1 cellular context compared by ENCODE assay signal in the genomic region with DNA sequence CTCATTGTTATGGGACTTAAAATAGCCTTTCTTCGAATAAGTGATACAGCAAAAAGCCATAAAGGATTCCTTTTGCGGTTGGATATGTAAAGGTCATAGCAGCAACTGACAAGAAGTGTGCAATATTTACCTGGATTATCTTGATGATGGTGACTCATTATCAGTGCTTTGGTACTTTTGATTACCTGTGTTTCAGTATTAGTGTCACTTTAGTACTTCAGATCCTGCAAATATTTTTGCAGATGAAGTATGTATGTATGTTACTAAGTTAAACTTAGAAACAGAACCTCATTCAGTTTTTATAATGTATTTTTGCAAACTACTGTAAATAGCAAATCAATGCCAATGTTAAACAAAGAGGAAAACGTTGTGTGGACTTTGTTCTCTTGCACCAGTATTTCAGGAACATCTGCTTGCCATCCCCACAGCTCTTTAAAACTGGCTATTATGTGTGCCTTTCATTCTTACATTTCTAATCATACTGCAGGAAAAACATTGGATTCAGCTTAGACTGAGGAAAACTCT.
TF ChIP-seq lines count a peak whose summit lies in the region.

No MANE protein-coding gene starts in this region.

TF ChIP-seq in HepG2, 621 proteins besides CTCF, POLR2A, EP300 and RAD21 (continued from another document and continues in another):
- TF ChIP-seq, protein P1, sequence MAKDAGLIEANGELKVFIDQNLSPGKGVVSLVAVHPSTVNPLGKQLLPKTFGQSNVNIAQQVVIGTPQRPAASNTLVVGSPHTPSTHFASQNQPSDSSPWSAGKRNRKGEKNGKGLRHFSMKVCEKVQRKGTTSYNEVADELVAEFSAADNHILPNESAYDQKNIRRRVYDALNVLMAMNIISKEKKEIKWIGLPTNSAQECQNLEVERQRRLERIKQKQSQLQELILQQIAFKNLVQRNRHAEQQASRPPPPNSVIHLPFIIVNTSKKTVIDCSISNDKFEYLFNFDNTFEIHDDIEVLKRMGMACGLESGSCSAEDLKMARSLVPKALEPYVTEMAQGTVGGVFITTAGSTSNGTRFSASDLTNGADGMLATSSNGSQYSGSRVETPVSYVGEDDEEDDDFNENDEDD (CRISPR knock-in tag; IDR thresholded peaks at IDR 0.05; ENCODE audit: borderline replicate concordance) = peak; percentile 16; the same call in 1 of the 2 replicates
- TF ChIP-seq KLF16 (CRISPR knock-in tag; IDR thresholded peaks at IDR 0.05) = peak in 1 of 2 experiments; percentile 52; a peak in 1 of 4 replicates
- TF ChIP-seq CBX1 (IDR thresholded peaks at IDR 0.05; ENCODE audit: low read depth) = no peak
- TF ChIP-seq ZNF772 (CRISPR knock-in tag; IDR thresholded peaks at IDR 0.05) = no peak
- TF ChIP-seq RARA (CRISPR knock-in tag; IDR thresholded peaks at IDR 0.05) = peak; percentile 75
- no peak for TF ChIP-seq MTF2 (CRISPR knock-in tag; IDR thresholded peaks at IDR 0.05; ENCODE audit: borderline replicate concordance)
- TF ChIP-seq, protein P2, sequence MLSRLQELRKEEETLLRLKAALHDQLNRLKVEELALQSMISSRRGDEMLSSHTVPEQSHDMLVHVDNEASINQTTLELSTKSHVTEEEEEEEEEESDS (CRISPR knock-in tag; IDR thresholded peaks at IDR 0.05; ENCODE audit: borderline replicate concordance) = no peak
- no peak for TF ChIP-seq CENPX (CRISPR knock-in tag; IDR thresholded peaks at IDR 0.05)
- peak; percentile 93 for TF ChIP-seq CEBPG (CRISPR knock-in tag; IDR thresholded peaks at IDR 0.05)
- TF ChIP-seq, protein P3, sequence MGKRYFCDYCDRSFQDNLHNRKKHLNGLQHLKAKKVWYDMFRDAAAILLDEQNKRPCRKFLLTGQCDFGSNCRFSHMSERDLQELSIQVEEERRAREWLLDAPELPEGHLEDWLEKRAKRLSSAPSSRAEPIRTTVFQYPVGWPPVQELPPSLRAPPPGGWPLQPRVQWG (CRISPR knock-in tag; IDR thresholded peaks at IDR 0.05; ENCODE audit: borderline replicate concordance, low read depth) = no peak
- TF ChIP-seq, protein P4, sequence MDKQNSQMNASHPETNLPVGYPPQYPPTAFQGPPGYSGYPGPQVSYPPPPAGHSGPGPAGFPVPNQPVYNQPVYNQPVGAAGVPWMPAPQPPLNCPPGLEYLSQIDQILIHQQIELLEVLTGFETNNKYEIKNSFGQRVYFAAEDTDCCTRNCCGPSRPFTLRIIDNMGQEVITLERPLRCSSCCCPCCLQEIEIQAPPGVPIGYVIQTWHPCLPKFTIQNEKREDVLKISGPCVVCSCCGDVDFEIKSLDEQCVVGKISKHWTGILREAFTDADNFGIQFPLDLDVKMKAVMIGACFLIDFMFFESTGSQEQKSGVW (CRISPR knock-in tag; IDR thresholded peaks at IDR 0.05; ENCODE audit: borderline replicate concordance) = no peak
- no peak for TF ChIP-seq ZNF75D (CRISPR knock-in tag; IDR thresholded peaks at IDR 0.05; ENCODE audit: borderline replicate concordance)
- peak; percentile 96 for TF ChIP-seq BCL6 (CRISPR knock-in tag; IDR thresholded peaks at IDR 0.05)
- TF ChIP-seq POGZ (CRISPR knock-in tag; IDR thresholded peaks at IDR 0.05) = peak; percentile 35; the same call in 1 of the 2 replicates
- no peak for TF ChIP-seq XRCC5 (optimal IDR thresholded peaks at IDR 0.05; ENCODE audit: low read length)
- no peak for TF ChIP-seq ZNF776 (CRISPR knock-in tag; IDR thresholded peaks at IDR 0.05)
- no peak for TF ChIP-seq SMYD3 (CRISPR knock-in tag; IDR thresholded peaks at IDR 0.05)
- TF ChIP-seq ZNF180 (CRISPR knock-in tag; IDR thresholded peaks at IDR 0.05; ENCODE audit: borderline replicate concordance, low read depth) = no peak
- TF ChIP-seq, protein P5, sequence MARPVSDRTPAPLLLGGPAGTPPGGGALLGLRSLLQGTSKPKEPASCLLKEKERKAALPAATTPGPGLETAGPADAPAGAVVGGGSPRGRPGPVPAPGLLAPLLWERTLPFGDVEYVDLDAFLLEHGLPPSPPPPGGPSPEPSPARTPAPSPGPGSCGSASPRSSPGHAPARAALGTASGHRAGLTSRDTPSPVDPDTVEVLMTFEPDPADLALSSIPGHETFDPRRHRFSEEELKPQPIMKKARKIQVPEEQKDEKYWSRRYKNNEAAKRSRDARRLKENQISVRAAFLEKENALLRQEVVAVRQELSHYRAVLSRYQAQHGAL (CRISPR knock-in tag; IDR thresholded peaks at IDR 0.05; ENCODE audit: not compliant biosample characterization) = no peak
- TF ChIP-seq NFIC (IDR thresholded peaks at IDR 0.05; ENCODE audit: low read length) = peak; percentile 91
- TF ChIP-seq FOXA3 (CRISPR knock-in tag; IDR thresholded peaks at IDR 0.05) = peak; percentile 96
- TF ChIP-seq ZFP90 (CRISPR knock-in tag; IDR thresholded peaks at IDR 0.05; ENCODE audit: borderline replicate concordance) = no peak
- no peak for TF ChIP-seq MZF1 (CRISPR knock-in tag; IDR thresholded peaks at IDR 0.05; ENCODE audit: borderline replicate concordance)
- TF ChIP-seq ZNF816 (CRISPR knock-in tag; IDR thresholded peaks at IDR 0.05; ENCODE audit: borderline replicate concordance) = peak; percentile 75; the same call in 1 of the 2 replicates
- TF ChIP-seq KDM5A (IDR thresholded peaks at IDR 0.05; ENCODE audit: borderline replicate concordance, low read length) = no peak; the same call in 1 of the 2 replicates
- TF ChIP-seq MAFG (CRISPR knock-in tag; IDR thresholded peaks at IDR 0.05) = no peak
- no peak for TF ChIP-seq MED8 (CRISPR knock-in tag; IDR thresholded peaks at IDR 0.05; ENCODE audit: insufficient replicate concordance)
- TF ChIP-seq FOXK1 (CRISPR knock-in tag; IDR thresholded peaks at IDR 0.05; ENCODE audit: borderline replicate concordance, low read depth) = peak; percentile 71; the same call in 1 of the 2 replicates
- TF ChIP-seq, protein P6, sequence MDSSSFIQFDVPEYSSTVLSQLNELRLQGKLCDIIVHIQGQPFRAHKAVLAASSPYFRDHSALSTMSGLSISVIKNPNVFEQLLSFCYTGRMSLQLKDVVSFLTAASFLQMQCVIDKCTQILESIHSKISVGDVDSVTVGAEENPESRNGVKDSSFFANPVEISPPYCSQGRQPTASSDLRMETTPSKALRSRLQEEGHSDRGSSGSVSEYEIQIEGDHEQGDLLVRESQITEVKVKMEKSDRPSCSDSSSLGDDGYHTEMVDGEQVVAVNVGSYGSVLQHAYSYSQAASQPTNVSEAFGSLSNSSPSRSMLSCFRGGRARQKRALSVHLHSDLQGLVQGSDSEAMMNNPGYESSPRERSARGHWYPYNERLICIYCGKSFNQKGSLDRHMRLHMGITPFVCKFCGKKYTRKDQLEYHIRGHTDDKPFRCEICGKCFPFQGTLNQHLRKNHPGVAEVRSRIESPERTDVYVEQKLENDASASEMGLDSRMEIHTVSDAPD (CRISPR knock-in tag; IDR thresholded peaks at IDR 0.05) = peak; percentile 74; the same call in 1 of the 2 replicates
- TF ChIP-seq NFE2 (CRISPR knock-in tag; IDR thresholded peaks at IDR 0.05) = 0 out of 2 replicates have a peak, but pooled peaks have one; percentile 24
- no peak for TF ChIP-seq ZNF33A (CRISPR knock-in tag; IDR thresholded peaks at IDR 0.05; ENCODE audit: borderline replicate concordance)
- TF ChIP-seq HDAC1 (CRISPR knock-in tag; IDR thresholded peaks at IDR 0.05) = peak; percentile 66; the same call in 1 of the 2 replicates
- TF ChIP-seq, protein P7, sequence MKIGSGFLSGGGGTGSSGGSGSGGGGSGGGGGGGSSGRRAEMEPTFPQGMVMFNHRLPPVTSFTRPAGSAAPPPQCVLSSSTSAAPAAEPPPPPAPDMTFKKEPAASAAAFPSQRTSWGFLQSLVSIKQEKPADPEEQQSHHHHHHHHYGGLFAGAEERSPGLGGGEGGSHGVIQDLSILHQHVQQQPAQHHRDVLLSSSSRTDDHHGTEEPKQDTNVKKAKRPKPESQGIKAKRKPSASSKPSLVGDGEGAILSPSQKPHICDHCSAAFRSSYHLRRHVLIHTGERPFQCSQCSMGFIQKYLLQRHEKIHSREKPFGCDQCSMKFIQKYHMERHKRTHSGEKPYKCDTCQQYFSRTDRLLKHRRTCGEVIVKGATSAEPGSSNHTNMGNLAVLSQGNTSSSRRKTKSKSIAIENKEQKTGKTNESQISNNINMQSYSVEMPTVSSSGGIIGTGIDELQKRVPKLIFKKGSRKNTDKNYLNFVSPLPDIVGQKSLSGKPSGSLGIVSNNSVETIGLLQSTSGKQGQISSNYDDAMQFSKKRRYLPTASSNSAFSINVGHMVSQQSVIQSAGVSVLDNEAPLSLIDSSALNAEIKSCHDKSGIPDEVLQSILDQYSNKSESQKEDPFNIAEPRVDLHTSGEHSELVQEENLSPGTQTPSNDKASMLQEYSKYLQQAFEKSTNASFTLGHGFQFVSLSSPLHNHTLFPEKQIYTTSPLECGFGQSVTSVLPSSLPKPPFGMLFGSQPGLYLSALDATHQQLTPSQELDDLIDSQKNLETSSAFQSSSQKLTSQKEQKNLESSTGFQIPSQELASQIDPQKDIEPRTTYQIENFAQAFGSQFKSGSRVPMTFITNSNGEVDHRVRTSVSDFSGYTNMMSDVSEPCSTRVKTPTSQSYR (CRISPR knock-in tag; IDR thresholded peaks at IDR 0.05; ENCODE audit: borderline replicate concordance) = peak; percentile 30; the same call in 1 of the 2 replicates
- TF ChIP-seq FLYWCH1 (CRISPR knock-in tag; IDR thresholded peaks at IDR 0.05) = no peak
- peak; percentile 85 for TF ChIP-seq MIXL1 (CRISPR knock-in tag; IDR thresholded peaks at IDR 0.05)
- TF ChIP-seq, protein P8, sequence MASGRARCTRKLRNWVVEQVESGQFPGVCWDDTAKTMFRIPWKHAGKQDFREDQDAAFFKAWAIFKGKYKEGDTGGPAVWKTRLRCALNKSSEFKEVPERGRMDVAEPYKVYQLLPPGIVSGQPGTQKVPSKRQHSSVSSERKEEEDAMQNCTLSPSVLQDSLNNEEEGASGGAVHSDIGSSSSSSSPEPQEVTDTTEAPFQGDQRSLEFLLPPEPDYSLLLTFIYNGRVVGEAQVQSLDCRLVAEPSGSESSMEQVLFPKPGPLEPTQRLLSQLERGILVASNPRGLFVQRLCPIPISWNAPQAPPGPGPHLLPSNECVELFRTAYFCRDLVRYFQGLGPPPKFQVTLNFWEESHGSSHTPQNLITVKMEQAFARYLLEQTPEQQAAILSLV (CRISPR knock-in tag; IDR thresholded peaks at IDR 0.05; ENCODE audit: borderline replicate concordance) = no peak
- no peak for TF ChIP-seq AHR (CRISPR knock-in tag; IDR thresholded peaks at IDR 0.05)
- TF ChIP-seq, protein P9, sequence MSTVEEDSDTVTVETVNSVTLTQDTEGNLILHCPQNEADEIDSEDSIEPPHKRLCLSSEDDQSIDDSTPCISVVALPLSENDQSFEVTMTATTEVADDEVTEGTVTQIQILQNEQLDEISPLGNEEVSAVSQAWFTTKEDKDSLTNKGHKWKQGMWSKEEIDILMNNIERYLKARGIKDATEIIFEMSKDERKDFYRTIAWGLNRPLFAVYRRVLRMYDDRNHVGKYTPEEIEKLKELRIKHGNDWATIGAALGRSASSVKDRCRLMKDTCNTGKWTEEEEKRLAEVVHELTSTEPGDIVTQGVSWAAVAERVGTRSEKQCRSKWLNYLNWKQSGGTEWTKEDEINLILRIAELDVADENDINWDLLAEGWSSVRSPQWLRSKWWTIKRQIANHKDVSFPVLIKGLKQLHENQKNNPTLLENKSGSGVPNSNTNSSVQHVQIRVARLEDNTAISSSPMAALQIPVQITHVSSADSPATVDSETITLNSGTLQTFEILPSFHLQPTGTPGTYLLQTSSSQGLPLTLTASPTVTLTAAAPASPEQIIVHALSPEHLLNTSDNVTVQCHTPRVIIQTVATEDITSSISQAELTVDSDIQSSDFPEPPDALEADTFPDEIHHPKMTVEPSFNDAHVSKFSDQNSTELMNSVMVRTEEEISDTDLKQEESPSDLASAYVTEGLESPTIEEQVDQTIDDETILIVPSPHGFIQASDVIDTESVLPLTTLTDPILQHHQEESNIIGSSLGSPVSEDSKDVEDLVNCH (CRISPR knock-in tag; IDR thresholded peaks at IDR 0.05) = no peak
- TF ChIP-seq, protein P10, sequence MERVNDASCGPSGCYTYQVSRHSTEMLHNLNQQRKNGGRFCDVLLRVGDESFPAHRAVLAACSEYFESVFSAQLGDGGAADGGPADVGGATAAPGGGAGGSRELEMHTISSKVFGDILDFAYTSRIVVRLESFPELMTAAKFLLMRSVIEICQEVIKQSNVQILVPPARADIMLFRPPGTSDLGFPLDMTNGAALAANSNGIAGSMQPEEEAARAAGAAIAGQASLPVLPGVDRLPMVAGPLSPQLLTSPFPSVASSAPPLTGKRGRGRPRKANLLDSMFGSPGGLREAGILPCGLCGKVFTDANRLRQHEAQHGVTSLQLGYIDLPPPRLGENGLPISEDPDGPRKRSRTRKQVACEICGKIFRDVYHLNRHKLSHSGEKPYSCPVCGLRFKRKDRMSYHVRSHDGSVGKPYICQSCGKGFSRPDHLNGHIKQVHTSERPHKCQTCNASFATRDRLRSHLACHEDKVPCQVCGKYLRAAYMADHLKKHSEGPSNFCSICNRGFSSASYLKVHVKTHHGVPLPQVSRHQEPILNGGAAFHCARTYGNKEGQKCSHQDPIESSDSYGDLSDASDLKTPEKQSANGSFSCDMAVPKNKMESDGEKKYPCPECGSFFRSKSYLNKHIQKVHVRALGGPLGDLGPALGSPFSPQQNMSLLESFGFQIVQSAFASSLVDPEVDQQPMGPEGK (CRISPR knock-in tag; IDR thresholded peaks at IDR 0.05) = no peak
- TF ChIP-seq CHCHD3 (CRISPR knock-in tag; IDR thresholded peaks at IDR 0.05) = no peak
- TF ChIP-seq ZNF232 (CRISPR knock-in tag; IDR thresholded peaks at IDR 0.05; ENCODE audit: borderline replicate concordance) = 0 out of 2 replicates have a peak, but pooled peaks have one; percentile 62
- TF ChIP-seq MEF2D (CRISPR knock-in tag; IDR thresholded peaks at IDR 0.05) = peak; percentile 25; the same call in 1 of the 2 replicates
- TF ChIP-seq ZBTB7B (CRISPR knock-in tag; IDR thresholded peaks at IDR 0.05) = no peak
- TF ChIP-seq, protein P11, sequence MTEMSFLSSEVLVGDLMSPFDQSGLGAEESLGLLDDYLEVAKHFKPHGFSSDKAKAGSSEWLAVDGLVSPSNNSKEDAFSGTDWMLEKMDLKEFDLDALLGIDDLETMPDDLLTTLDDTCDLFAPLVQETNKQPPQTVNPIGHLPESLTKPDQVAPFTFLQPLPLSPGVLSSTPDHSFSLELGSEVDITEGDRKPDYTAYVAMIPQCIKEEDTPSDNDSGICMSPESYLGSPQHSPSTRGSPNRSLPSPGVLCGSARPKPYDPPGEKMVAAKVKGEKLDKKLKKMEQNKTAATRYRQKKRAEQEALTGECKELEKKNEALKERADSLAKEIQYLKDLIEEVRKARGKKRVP (CRISPR knock-in tag; IDR thresholded peaks at IDR 0.05) = peak in 1 of 2 experiments; percentile 78; a peak in 2 of 4 replicates
- 0 out of 2 replicates have a peak, but pooled peaks have one; percentile 27 for TF ChIP-seq ZNF777 (CRISPR knock-in tag; IDR thresholded peaks at IDR 0.05)
